ENCODE assay signal across 1 cellular context in the genomic region with DNA sequence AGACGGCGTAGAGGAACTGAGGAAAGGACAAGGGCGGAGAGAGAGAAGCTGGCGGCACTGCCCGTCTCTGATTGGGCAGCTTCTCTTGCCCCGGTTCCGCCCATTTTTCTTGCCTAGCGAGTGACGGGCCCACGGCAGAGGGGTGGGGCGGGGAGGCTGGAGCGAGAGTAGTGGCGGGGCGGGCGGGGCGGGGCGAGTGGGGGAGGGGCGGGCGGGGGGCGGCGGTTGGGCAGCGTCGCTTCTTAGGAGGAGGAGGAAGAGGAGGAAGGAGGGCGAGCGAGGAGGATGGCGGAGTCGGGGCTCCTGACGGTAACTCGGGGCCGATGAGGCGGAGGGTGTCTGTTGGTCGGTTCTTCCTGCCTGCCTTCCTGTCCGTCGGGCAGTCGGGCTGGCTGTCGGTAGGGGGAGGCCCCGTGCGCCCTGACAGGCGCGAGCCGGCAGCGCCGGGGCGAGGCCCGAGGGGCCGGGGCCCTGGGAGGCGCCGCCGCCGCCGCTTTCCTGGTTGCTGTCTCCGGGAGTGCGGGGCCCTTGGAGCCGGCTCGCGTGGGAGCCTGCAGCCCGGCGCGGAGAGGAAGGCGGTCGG.
A peak's percentile ranks its signal among the peaks of the same experiment; 100 is the strongest.
TF ChIP-seq lines count a peak whose summit lies in the region.

Gene SHOC2, plus strand, starts transcription at position 256 of the 583 bp plus-strand sequence. CDS start 44,755 bp downstream, outside the sequence.

TF ChIP-seq in HEK293, 187 proteins besides CTCF, POLR2A, EP300 and RAD21 (continued from another document):
- TF ChIP-seq ZNF561 (tag by site-specific recombination; IDR thresholded peaks at IDR 0.05; ENCODE audit: borderline replicate concordance) = peak; percentile 15; the same call in 1 of the 2 replicates
- TF ChIP-seq GLIS2 (tag by site-specific recombination; IDR thresholded peaks at IDR 0.05) = 0 out of 2 replicates have a peak, but pooled peaks have one; percentile 1
- TF ChIP-seq FEZF1 (tag by site-specific recombination; IDR thresholded peaks at IDR 0.05) = no peak
- TF ChIP-seq SETDB1 (IDR thresholded peaks at IDR 0.05; ENCODE audit: insufficient read length, low read length) = no peak
- no peak for TF ChIP-seq ZNF184 (tag by site-specific recombination; IDR thresholded peaks at IDR 0.05)
- no peak for TF ChIP-seq SP7 (tag by site-specific recombination; IDR thresholded peaks at IDR 0.05)
- TF ChIP-seq, protein P1, sequence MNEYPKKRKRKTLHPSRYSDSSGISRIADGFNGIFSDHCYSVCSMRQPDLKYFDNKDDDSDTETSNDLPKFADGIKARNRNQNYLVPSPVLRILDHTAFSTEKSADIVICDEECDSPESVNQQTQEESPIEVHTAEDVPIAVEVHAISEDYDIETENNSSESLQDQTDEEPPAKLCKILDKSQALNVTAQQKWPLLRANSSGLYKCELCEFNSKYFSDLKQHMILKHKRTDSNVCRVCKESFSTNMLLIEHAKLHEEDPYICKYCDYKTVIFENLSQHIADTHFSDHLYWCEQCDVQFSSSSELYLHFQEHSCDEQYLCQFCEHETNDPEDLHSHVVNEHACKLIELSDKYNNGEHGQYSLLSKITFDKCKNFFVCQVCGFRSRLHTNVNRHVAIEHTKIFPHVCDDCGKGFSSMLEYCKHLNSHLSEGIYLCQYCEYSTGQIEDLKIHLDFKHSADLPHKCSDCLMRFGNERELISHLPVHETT (tag by site-specific recombination; IDR thresholded peaks at IDR 0.05) = no peak
- no peak for TF ChIP-seq ZNF629 (tag by site-specific recombination; IDR thresholded peaks at IDR 0.05)
- TF ChIP-seq ZFHX2 (tag by site-specific recombination; conservative IDR thresholded peaks at IDR 0.05) = peak; percentile 32; the same call in 1 of the 2 replicates
- 0 out of 2 replicates have a peak, but pooled peaks have one; percentile 55 for TF ChIP-seq KLF9 (tag by site-specific recombination; IDR thresholded peaks at IDR 0.05; ENCODE audit: low read depth)
- TF ChIP-seq ZNF571 (tag by site-specific recombination; IDR thresholded peaks at IDR 0.05) = no peak
- 0 out of 2 replicates have a peak, but pooled peaks have one; percentile 11 for TF ChIP-seq WT1 (tag by site-specific recombination; IDR thresholded peaks at IDR 0.05)
- peak; percentile 36; the same call in 1 of the 2 replicates for TF ChIP-seq ZNF660 (tag by site-specific recombination; IDR thresholded peaks at IDR 0.05)
- TF ChIP-seq ZNF626 (tag by site-specific recombination; IDR thresholded peaks at IDR 0.05) = no peak
- peak; percentile 91; the same call in 1 of the 2 replicates for TF ChIP-seq SP3 (tag by site-specific recombination; IDR thresholded peaks at IDR 0.05)
- peak; percentile 94 for TF ChIP-seq KLF10 (tag by site-specific recombination; IDR thresholded peaks at IDR 0.05)
- no peak for TF ChIP-seq BCL11A (tag by site-specific recombination; IDR thresholded peaks at IDR 0.05; ENCODE audit: low read depth)
